ENCODE assay signal across 8 cellular contexts in genomic region chr5:159098285-159099048, GRCh38. TPM values are rescaled to one million over a fixed set of nuclear protein-coding genes. Genes with fewer than 3 reads are reported as not detected.
DNase-seq lines count a peak whose midpoint lies in the region; ATAC-seq and TF ChIP-seq lines count a peak whose summit lies in the region.

No MANE protein-coding gene starts in this region.

- H3K27ac Mint-ChIP-seq in activated T-cell treated with anti-CD3 and anti-CD28 coated beads, Interleukin-2, amount 50 U/mL, for 72 hours: peak overlapping the region; percentile 39

- H3K27me3 ChIP-seq in lung (ENCODE audit: control insufficient read depth, insufficient read depth): peaks cover 3% of the 10 kb centered on the region
- H3K27me3 ChIP-seq in upper lobe of left lung: peaks cover 0 to 32% (median 9%) of the 10 kb centered on the region in 4 donors

- no peak for TF ChIP-seq EP300 in upper lobe of left lung (IDR thresholded peaks at IDR 0.05)

- H3K36me3 Mint-ChIP-seq in activated T-cell treated with anti-CD3 and anti-CD28 coated beads, Interleukin-2, amount 50 U/mL, for 72 hours (ENCODE audit: insufficient read depth in 2 of 2): no peaks in the 10 kb centered on the region

- peak overlapping the region; percentile 77 to 94 for H3K27ac ChIP-seq in lung (ENCODE audit: low read depth in 1 of 2, low read length in 1 of 2)
- peak overlapping the region; percentile 56 to 73 (median 64) for H3K27ac ChIP-seq in upper lobe of left lung

- in situ Hi-C loops in astrocyte of the spinal cord (cut with HindIII; ENCODE audit: low sequenced_read_pairs): no loop called here

- no peak for ATAC-seq in activated T-cell treated with anti-CD3 and anti-CD28 coated beads, Interleukin-2, amount 50 U/mL, for 72 hours (replicated peaks in 1 of 2)
- ATAC-seq in lung (ENCODE audit: insufficient read depth, low FRiP score): no peak
- no peak for ATAC-seq in upper lobe of left lung (ENCODE audit: low FRiP score in 2 of 2)
- no peak for ATAC-seq in GM19452 (IDR thresholded peaks at IDR 0.05; ENCODE audit: unreplicated experiment)

- H3K4me1 ChIP-seq in lung (ENCODE audit: control insufficient read depth in 2 of 2, insufficient read depth in 2 of 2, low read length in 2 of 2) (peaks cover 0 to 9% of the 10 kb centered on the region in 2 donors), upper lobe of left lung (peaks cover 24 to 47% (median 26%) of the 10 kb centered on the region in 4 donors)

- no peak for DNase-seq in activated T-cell treated with anti-CD3 and anti-CD28 coated beads, Interleukin-2, amount 50 U/mL, for 72 hours
- DNase-seq in activated T-cell treated with anti-CD3 and anti-CD28 coated beads for 4 hours (no peak), astrocyte of the spinal cord (ENCODE audit: low read depth, low spot score) (no peak), lung (ENCODE audit: low spot score) (no peak), upper lobe of left lung (no peak), NCI-H69 (lab: John Stamatoyannopoulos, UW) (no peak), GM10266 (ENCODE audit: extremely low spot score) (no peak)

- peaks cover 72% of the 10 kb centered on the region for H3K27me3 Mint-ChIP-seq in activated T-cell treated with anti-CD3 and anti-CD28 coated beads, Interleukin-2, amount 50 U/mL, for 72 hours (ENCODE audit: low read depth)

- no peak for TF ChIP-seq POLR2A in upper lobe of left lung (IDR thresholded peaks at IDR 0.05)

- H3K4me3 ChIP-seq in astrocyte of the spinal cord (ENCODE audit: low read depth, low read length): peak overlapping the region; percentile 53
- peak overlapping the region; percentile 45 for H3K4me3 ChIP-seq in lung
- H3K4me3 ChIP-seq in upper lobe of left lung: peak overlapping the region; percentile 6 to 54 (median 45)

- TF ChIP-seq CTCF in astrocyte of the spinal cord (IDR thresholded peaks at IDR 0.05; ENCODE audit: low read depth, low read length) (no peak), lung (IDR thresholded peaks at IDR 0.05; ENCODE audit: control extremely low read depth, extremely low read depth) (no peak), upper lobe of left lung (IDR thresholded peaks at IDR 0.05) (no peak), GM10266 (IDR thresholded peaks at IDR 0.05; ENCODE audit: control insufficient read depth, insufficient read depth, low read depth, missing control alignments) (no peak)

- H3K9me3 ChIP-seq in lung (ENCODE audit: control insufficient read depth in 2 of 2, insufficient read depth in 1 of 2, low read length in 1 of 2): no peaks in the 10 kb centered on the region
- H3K9me3 ChIP-seq in upper lobe of left lung: no peaks in the 10 kb centered on the region

- no peaks in the 10 kb centered on the region for H3K9me3 Mint-ChIP-seq in activated T-cell treated with anti-CD3 and anti-CD28 coated beads, Interleukin-2, amount 50 U/mL, for 72 hours

- H3K4me1 Mint-ChIP-seq in activated T-cell treated with anti-CD3 and anti-CD28 coated beads, Interleukin-2, amount 50 U/mL, for 72 hours (ENCODE audit: low read depth): peaks cover 38% of the 10 kb centered on the region

- 22 to 25% methylated on average over 8 to 9 of the region's 9 CpGs for WGBS in lung, 2 donors
- WGBS in upper lobe of left lung, 2 donors: 24 to 30% methylated on average over 8 of the region's 9 CpGs

- peak overlapping the region; percentile 95 to 98 for H3K4me3 Mint-ChIP-seq in activated T-cell treated with anti-CD3 and anti-CD28 coated beads, Interleukin-2, amount 50 U/mL, for 72 hours

- H3K36me3 ChIP-seq in lung (ENCODE audit: control insufficient read depth in 2 of 2, insufficient read depth in 2 of 2, low read length in 2 of 2) (no peaks in the 10 kb centered on the region), upper lobe of left lung (no peaks in the 10 kb centered on the region)

RNA-seq across cellular contexts. Expression of gene EBF1, which starts 1.2 kb away (rescaled TPM):
- 1 to 10 TPM; 1.3 to 1.4 TPM for total RNA-seq in activated T-cell treated with anti-CD3 and anti-CD28 coated beads, Interleukin-2, amount 50 U/mL, for 72 hours
- total RNA-seq in lung (10 to 100 TPM in 1 of 2 donors, 1 to 10 TPM in 1; 9.3 to 10.4 TPM), upper lobe of left lung (10 to 100 TPM in 1 of 6 donors, 1 to 10 TPM in 5; 3.2 to 13.6 (median 5.3) TPM)
- 1 to 10 TPM in 1 of 2 donors, under 1 TPM in 1; 0.80 to 2.5 TPM for polyA plus RNA-seq in lung
